Comparison of ENCODE assay signal across 7 cellular contexts in the genomic region with DNA sequence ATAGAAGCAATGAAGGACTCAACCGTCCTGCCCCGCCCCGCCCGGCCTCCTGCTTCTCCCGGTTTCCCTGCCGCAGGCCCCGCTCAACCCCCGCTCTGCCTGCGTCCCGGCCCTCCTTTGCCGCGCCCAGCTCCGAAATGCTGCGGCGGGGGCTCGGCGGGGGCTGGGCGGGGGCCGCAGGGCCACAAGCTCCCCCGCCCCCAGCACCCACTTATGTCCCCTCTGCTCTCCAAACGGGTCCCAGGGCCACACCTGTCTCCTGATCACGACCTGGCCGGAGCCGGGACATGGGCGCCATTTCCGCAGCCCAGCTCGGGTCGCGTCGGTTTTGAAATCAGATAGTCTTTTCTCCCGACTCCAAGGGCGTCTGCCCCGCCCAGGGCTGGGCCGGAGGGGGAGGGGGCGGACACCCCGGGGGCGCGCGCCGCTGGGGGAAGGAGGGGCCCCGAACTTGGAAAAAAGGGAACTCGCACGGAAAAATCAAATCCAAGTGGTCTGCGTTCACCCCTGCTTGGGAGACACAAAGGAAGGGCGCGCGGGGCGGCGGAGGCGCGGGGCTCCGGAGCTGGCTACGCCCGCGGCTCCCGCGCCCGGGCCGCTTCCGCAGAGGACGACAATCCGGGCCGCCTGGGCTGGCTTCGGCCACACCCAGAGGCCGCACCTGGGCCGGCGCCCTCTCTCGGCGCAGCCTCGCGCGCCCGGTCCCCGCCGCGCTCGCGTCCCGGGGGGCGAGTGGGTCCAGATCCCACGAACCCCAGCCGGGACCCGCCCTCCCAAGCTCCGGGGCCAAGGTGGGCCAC.
DNase-seq lines count a peak whose midpoint lies in the region; ATAC-seq and TF ChIP-seq lines count a peak whose summit lies in the region.

No MANE protein-coding gene starts in this region.

- peak overlapping the region; percentile 99 for H3K4me3 Mint-ChIP-seq in memory B cell

- H3K36me3 Mint-ChIP-seq in memory B cell = peaks cover 5% of the 10 kb centered on the region

- peak overlapping the region; percentile 93 for H3K27ac Mint-ChIP-seq in memory B cell

- TF ChIP-seq CTCF in GM12872 (IDR thresholded peaks at IDR 0.05; ENCODE audit: insufficient read depth, low read depth, low read length) = peak; percentile 18; the same call in 1 of the 3 replicates

- H3K9me3 Mint-ChIP-seq in memory B cell = no peaks in the 10 kb centered on the region

- ATAC-seq in HG02840 (IDR thresholded peaks at IDR 0.05; ENCODE audit: low FRiP score, unreplicated experiment) (peak; percentile 57), memory B cell (ENCODE audit: low read depth) (peak; percentile 69)

- DNase-seq in NCI-H226 = peak; percentile 17
- DNase-seq in activated CD4-positive, alpha-beta T cell treated with anti-CD3 and anti-CD28 coated beads, Interleukin-2, amount 50 U/mL, for 4 hours = peak; percentile 19 to 29
- DNase-seq in effector CD8-positive, alpha-beta T cell (lab: John Stamatoyannopoulos, UW) = peak; percentile 19
- peak; percentile 40 to 67 for DNase-seq in memory B cell (ENCODE audit: low spot score in 2 of 2)
- peak; percentile 19 for DNase-seq in stimulated activated CD8-positive, alpha-beta memory T cell treated with anti-CD3 and anti-CD28 coated beads, Interleukin-12 subunit alpha, Interleukin-12 subunit beta, amount 100 ng/mL, for 4 hours (ENCODE audit: low read depth)

- no peaks in the 10 kb centered on the region for H3K27me3 Mint-ChIP-seq in memory B cell

- peaks cover 15% of the 10 kb centered on the region for H3K4me1 Mint-ChIP-seq in memory B cell

Comparison
In these comparisons a context has a peak if more than half of its experiments do, and no peak if none do; other contexts are left out.
1. Peak in every context shown above with its lines: DNase-seq and ATAC-seq.